Comparison of ENCODE assay signal across 1 cellular context in genomic region chr10:51501396-51501795, GRCh38.
TF ChIP-seq lines count a peak whose summit lies in the region.

No MANE protein-coding gene starts in this region.

TF ChIP-seq in SK-N-SH, 30 proteins besides CTCF, POLR2A, EP300 and RAD21 (continued from another document):
- TF ChIP-seq REST (IDR thresholded peaks at IDR 0.05; ENCODE audit: low read depth, low read length) = no peak
- no peak for TF ChIP-seq FOSL2 (IDR thresholded peaks at IDR 0.05; ENCODE audit: borderline replicate concordance, low read depth)
TF ChIP-seq in SK-N-SH: peak in this region for 0.
